In the genomic region with DNA sequence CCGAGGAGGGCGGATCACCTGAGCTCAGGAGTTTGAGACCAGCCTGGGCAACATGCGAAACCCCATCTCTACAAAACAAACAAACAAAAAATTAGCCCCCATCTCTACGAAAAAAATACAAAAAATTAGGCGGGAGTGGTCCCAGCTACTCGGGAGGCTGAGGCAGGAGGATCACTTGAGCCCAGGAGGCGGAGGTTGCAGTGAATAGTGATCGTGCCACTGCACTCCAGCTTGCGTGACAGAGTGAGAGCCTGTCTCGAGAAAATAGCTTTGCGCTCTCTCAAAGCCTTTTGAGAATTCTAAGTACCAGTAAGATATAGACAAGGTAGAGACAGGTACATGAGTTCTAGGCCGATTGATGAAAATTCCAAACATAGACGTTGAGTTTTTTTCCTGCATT, we compare ENCODE assay signal across 10 cellular contexts. TPM values are rescaled to one million over a fixed set of nuclear protein-coding genes. Genes with fewer than 3 reads are reported as not detected.
DNase-seq lines count a peak whose midpoint lies in the region; ATAC-seq, FAIRE-seq and TF ChIP-seq lines count a peak whose summit lies in the region.
"Had no signal": no experiment of that assay in that cellular context is flagged by ENCODE, and none has a peak within 500 bp of the region (broad histone marks: within the 10 kb centered on the region; RNA-seq: fewer than 3 reads in every experiment).

No MANE protein-coding gene starts in this region.

- H3K27me3 Mint-ChIP-seq in activated naive CD8-positive, alpha-beta T cell treated with anti-CD3 and anti-CD28 coated beads, Interleukin-2, amount 50 U/mL, for 24 hours = no peaks in the 10 kb centered on the region
- H3K27me3 Mint-ChIP-seq in mesothelial cell of epicardium (ENCODE audit: low read depth) = no peaks in the 10 kb centered on the region

- H3K27ac ChIP-seq in HepG2 (ENCODE audit: extremely low read length, insufficient read depth, low read length) (no peak overlapping the region), right lobe of liver (no peak overlapping the region), prostate gland (no peak overlapping the region)
- H3K27ac ChIP-seq: cardiac muscle cell had no signal

- H3K79me2 ChIP-seq in HepG2 (ENCODE audit: insufficient read depth, low read length) = peaks cover 58% of the 10 kb centered on the region

- ATAC-seq in HepG2 = no peak
- ATAC-seq in right lobe of liver = no peak
- ATAC-seq in activated naive CD8-positive, alpha-beta T cell treated with anti-CD3 and anti-CD28 coated beads, Interleukin-2, amount 50 U/mL, for 24 hours = no peak
- no peak for ATAC-seq in HG02973 (IDR thresholded peaks at IDR 0.05; ENCODE audit: unreplicated experiment)
- ATAC-seq in GM19351 (IDR thresholded peaks at IDR 0.05; ENCODE audit: unreplicated experiment) = no peak

- H3K36me3 Mint-ChIP-seq in activated naive CD8-positive, alpha-beta T cell treated with anti-CD3 and anti-CD28 coated beads, Interleukin-2, amount 50 U/mL, for 24 hours (ENCODE audit: low read depth) = no peaks in the 10 kb centered on the region
- H3K36me3 Mint-ChIP-seq in mesothelial cell of epicardium = no peaks in the 10 kb centered on the region

- intact Hi-C loops in HepG2 (cut with micrococcal nuclease; ENCODE audit: unreplicated experiment) = no loop called here
- intact Hi-C loops in right lobe of liver (cut with DNase I) = no loop called here
- intact Hi-C loops in prostate gland (cut with DNase I) = loop anchor here (10.0 kb wide), 1 partner anchor 131 kb away; no protein-coding TSS in a partner anchor

- peak overlapping the region; percentile 94 for H3K4me2 ChIP-seq in HepG2 (ENCODE audit: low read depth, low read length)

- DNase-seq in HepG2 (ENCODE audit: low spot score) (no peak), right lobe of liver (no peak), mesothelial cell of epicardium (ENCODE audit: low spot score in 2 of 2, unreplicated experiment in 2 of 2) (no peak), NCI-H524 treated with DMSO at 0.1 percent for 48 hours (lab: John Stamatoyannopoulos, UW) (no peak), prostate gland (ENCODE audit: low spot score) (no peak)
- no peak for DNase-seq in activated naive CD8-positive, alpha-beta T cell treated with anti-CD3 and anti-CD28 coated beads, Interleukin-2, amount 50 U/mL, for 24 hours
- DNase-seq: NCI-H1436 had no signal

- no peak for FAIRE-seq in HepG2 (lab: Jason Lieb, UNC)

- H3K4me1 ChIP-seq in HepG2 (ENCODE audit: insufficient read depth, low read length) (peaks cover 83% of the 10 kb centered on the region), right lobe of liver (peaks cover 0 to 24% (median 6%) of the 10 kb centered on the region in 4 donors), prostate gland (replicated peaks) (peaks cover 11% of the 10 kb centered on the region)

- H3K9me3 ChIP-seq in HepG2 (ENCODE audit: low read length) (no peaks in the 10 kb centered on the region), right lobe of liver (no peaks in the 10 kb centered on the region), prostate gland (no peaks in the 10 kb centered on the region)

- H4K20me1 ChIP-seq in HepG2 (ENCODE audit: insufficient read depth, low read length) = peaks cover 17% of the 10 kb centered on the region; the same call in 1 of the 2 replicates

- H3K9me3 Mint-ChIP-seq in activated naive CD8-positive, alpha-beta T cell treated with anti-CD3 and anti-CD28 coated beads, Interleukin-2, amount 50 U/mL, for 24 hours = no peaks in the 10 kb centered on the region
- H3K9me3 Mint-ChIP-seq in mesothelial cell of epicardium = no peaks in the 10 kb centered on the region

- no peaks in the 10 kb centered on the region for H3K36me3 ChIP-seq in HepG2 (replicated peaks in 1 of 2; ENCODE audit: control insufficient read depth in 1 of 2, insufficient read depth in 2 of 2, low read length in 2 of 2)
- H3K36me3 ChIP-seq in right lobe of liver = no peaks in the 10 kb centered on the region
- no peaks in the 10 kb centered on the region for H3K36me3 ChIP-seq in prostate gland
- H3K36me3 ChIP-seq: cardiac muscle cell had no signal

- TF ChIP-seq EP300 in HepG2 (IDR thresholded peaks at IDR 0.05; ENCODE audit: low read depth in 2 of 2, low read length in 2 of 2) = no peak
- no peak for TF ChIP-seq EP300 in HepG2 (CRISPR knock-in tag; IDR thresholded peaks at IDR 0.05; ENCODE audit: borderline replicate concordance)

- POLR2A ChIA-PET in HepG2 (lab: Yijun Ruan, JAX) = interaction anchor here (1.1 to 6.8 kb wide), 3 partner anchors 29 to 61 kb away, joined by 3 to 158 read pairs (median 3); a partner anchor contains a TSS

- TF ChIP-seq RAD21 in HepG2 (CRISPR knock-in tag; IDR thresholded peaks at IDR 0.05) = no peak

- TF ChIP-seq CTCF in HepG2 (CRISPR knock-in tag; IDR thresholded peaks at IDR 0.05) (no peak), right lobe of liver (IDR thresholded peaks at IDR 0.05) (no peak), mesothelial cell of epicardium (IDR thresholded peaks at IDR 0.05; ENCODE audit: unreplicated experiment) (no peak), prostate gland (IDR thresholded peaks at IDR 0.05) (no peak)

- no peak overlapping the region for H3K27ac Mint-ChIP-seq in activated naive CD8-positive, alpha-beta T cell treated with anti-CD3 and anti-CD28 coated beads, Interleukin-2, amount 50 U/mL, for 24 hours
- no peak overlapping the region for H3K27ac Mint-ChIP-seq in mesothelial cell of epicardium

- peaks cover 50% of the 10 kb centered on the region for H3K4me1 Mint-ChIP-seq in activated naive CD8-positive, alpha-beta T cell treated with anti-CD3 and anti-CD28 coated beads, Interleukin-2, amount 50 U/mL, for 24 hours
- H3K4me1 Mint-ChIP-seq in mesothelial cell of epicardium = peaks cover 56% of the 10 kb centered on the region

- H3K4me3 Mint-ChIP-seq in activated naive CD8-positive, alpha-beta T cell treated with anti-CD3 and anti-CD28 coated beads, Interleukin-2, amount 50 U/mL, for 24 hours = peak overlapping the region; percentile 79
- peak overlapping the region; percentile 75 for H3K4me3 Mint-ChIP-seq in mesothelial cell of epicardium

- in situ Hi-C loops in HepG2 (cut with HindIII; ENCODE audit: extremely low pct_ligation_motif_present, low pct_unique_long_range_greater_than_20kb) = no loop called here

- no TSS peak for BruUV-seq in HepG2 (replicated peaks; lab: Mats Ljungman, UMichigan)

- no peak overlapping the region for H2AFZ ChIP-seq in HepG2 (ENCODE audit: low read length)

- no peak overlapping the region; the same call in 1 of the 2 replicates for H3K9ac ChIP-seq in HepG2 (ENCODE audit: insufficient read depth, low read depth, low read length)

- no peak for TF ChIP-seq POLR2A in HepG2 (IDR thresholded peaks at IDR 0.05; ENCODE audit: insufficient read depth in 1 of 2, low read depth in 2 of 2, low read length in 2 of 2)
- no peak for TF ChIP-seq POLR2A in right lobe of liver (IDR thresholded peaks at IDR 0.05)
- no peak for TF ChIP-seq POLR2A in prostate gland (IDR thresholded peaks at IDR 0.05)

- no peaks in the 10 kb centered on the region; a peak in 1 of 5 replicates for H3K27me3 ChIP-seq in HepG2 (ENCODE audit: control insufficient read depth in 1 of 2, insufficient read depth in 2 of 2, low read length in 2 of 2)
- no peaks in the 10 kb centered on the region for H3K27me3 ChIP-seq in right lobe of liver
- no peaks in the 10 kb centered on the region for H3K27me3 ChIP-seq in prostate gland (replicated peaks; ENCODE audit: insufficient read depth)
- H3K27me3 ChIP-seq: cardiac muscle cell had no signal

- H3K4me3 ChIP-seq in HepG2 (replicated peaks in 1 of 3; ENCODE audit: insufficient read depth in 1 of 3, low read depth in 2 of 3, low read length in 3 of 3) (peak overlapping the region; percentile 91 to 95 (median 94); a peak in 5 of 6 replicates), right lobe of liver (peak overlapping the region in 1 of 3 donors; percentile 75), prostate gland (peak overlapping the region in 1 of 2 donors; percentile 96)

- 83% methylated on average over 13 of the region's 13 CpGs for WGBS in HepG2 (ENCODE audit: low lambda C conversion rate)
- WGBS in right lobe of liver (ENCODE audit: insufficient coverage, low coverage, low lambda C conversion rate, missing lambda C conversion rate) = 84% methylated on average over 12 of the region's 13 CpGs
- WGBS in prostate gland = 71% methylated on average over 13 of the region's 13 CpGs

- CTCF ChIA-PET in HepG2 (lab: Yijun Ruan, JAX; ENCODE audit: low intra/inter-chr PET ratio, low total read pairs) = no interaction called here

RNA-seq across cellular contexts. Expression of a gene that starts 2.0 kb away (rescaled TPM):
- total RNA-seq in HepG2 (2016; rRNA removed; fragmentation: Illumina TruSeq; extraction: Trizol) = 24.0 and 24.2 TPM in 2 replicates
- 19.2 and 21.2 TPM in 2 replicates for total RNA-seq in HepG2 (2016; cell fraction: cytosol; rRNA removed; fragmentation: Illumina TruSeq; extraction: Trizol; ENCODE audit: low read depth)
- 20.1 and 23.6 TPM in 2 replicates for total RNA-seq in HepG2 (2016; cell fraction: insoluble cytoplasmic fraction; rRNA removed; fragmentation: Illumina TruSeq; extraction: Trizol)
- 13.4 and 14.5 TPM in 2 replicates for total RNA-seq in HepG2 (2016; cell fraction: membrane; rRNA removed; fragmentation: Illumina TruSeq; extraction: Trizol)
- total RNA-seq in HepG2 (2016; cell fraction: nucleus; rRNA removed; fragmentation: Illumina TruSeq; extraction: Trizol) = 17.8 and 25.0 TPM in 2 replicates
- polyA plus RNA-seq in HepG2 (2011; rRNA removed) = 17.8 and 19.2 TPM in 2 replicates
- polyA plus RNA-seq in HepG2 (2011; cell fraction: cytosol; rRNA removed) = 11.8 and 11.9 TPM in 2 replicates
- 26.2 and 27.3 TPM in 2 replicates for polyA plus RNA-seq in HepG2 (2011; cell fraction: nucleus; rRNA removed)
- polyA plus RNA-seq in HepG2 (2012) = 18.6 and 19.8 TPM in 2 replicates
- 2.0 and 3.0 TPM in 2 replicates for polyA plus RNA-seq in HepG2 (2016; cell fraction: cytosol; fragmentation: Illumina TruSeq; extraction: Trizol; ENCODE audit: low read depth)
- polyA plus RNA-seq in HepG2 (2016; cell fraction: insoluble cytoplasmic fraction; fragmentation: Illumina TruSeq; extraction: Trizol; ENCODE audit: low read depth) = 11.1 and 12.4 TPM in 2 replicates
- 4.1 and 5.3 TPM in 2 replicates for polyA plus RNA-seq in HepG2 (2016; cell fraction: membrane; fragmentation: Illumina TruSeq; extraction: Trizol; ENCODE audit: low read depth)
- 26.3 and 28.1 TPM in 2 replicates for polyA plus RNA-seq in HepG2 (2016; cell fraction: nucleus; fragmentation: Illumina TruSeq; extraction: Trizol; ENCODE audit: insufficient read depth, low read depth)
- polyA minus RNA-seq in HepG2 (2011; rRNA and poly(A)+ RNA removed; ENCODE audit: low replicate concordance) = 39.7 and 48.1 TPM in 2 replicates
- 14.7 and 15.5 TPM in 2 replicates for polyA minus RNA-seq in HepG2 (2011; cell fraction: cytosol; rRNA and poly(A)+ RNA removed)
- 24.3 and 29.0 TPM in 2 replicates for polyA minus RNA-seq in HepG2 (2011; cell fraction: nucleus; rRNA and poly(A)+ RNA removed)
- total RNA-seq in right lobe of liver = 1 to 10 TPM; 2.2 to 6.0 (median 4.3) TPM
- 31.6 to 33.6 TPM (median 32.9 TPM) in 3 replicates for total RNA-seq in mesothelial cell of epicardium
- 10 to 100 TPM; 14.6 to 61.9 TPM for total RNA-seq in prostate gland

RNA-seq across cellular contexts. Expression of a gene that starts 9.9 kb away (rescaled TPM):
- total RNA-seq in HepG2 (2016; rRNA removed; fragmentation: Illumina TruSeq; extraction: Trizol) = 0.07 TPM in 1 of 2 replicates, not detected in the other
- total RNA-seq in HepG2 (2016; cell fraction: cytosol; rRNA removed; fragmentation: Illumina TruSeq; extraction: Trizol; ENCODE audit: low read depth) = not detected in 2 replicates
- 0.02 TPM in 1 of 2 replicates, not detected in the other for total RNA-seq in HepG2 (2016; cell fraction: insoluble cytoplasmic fraction; rRNA removed; fragmentation: Illumina TruSeq; extraction: Trizol)
- not detected in 2 replicates for total RNA-seq in HepG2 (2016; cell fraction: membrane; rRNA removed; fragmentation: Illumina TruSeq; extraction: Trizol)
- total RNA-seq in HepG2 (2016; cell fraction: nucleus; rRNA removed; fragmentation: Illumina TruSeq; extraction: Trizol) = 0.13 TPM in 1 of 2 replicates, not detected in the other
- polyA plus RNA-seq in HepG2 (2011; rRNA removed) = 0.03 and 0.08 TPM in 2 replicates
- polyA plus RNA-seq in HepG2 (2011; cell fraction: cytosol; rRNA removed) = 0.01 and 0.04 TPM in 2 replicates
- 0.14 and 0.16 TPM in 2 replicates for polyA plus RNA-seq in HepG2 (2011; cell fraction: nucleus; rRNA removed)
- 0.04 and 0.08 TPM in 2 replicates for polyA plus RNA-seq in HepG2 (2012)
- not detected in 2 replicates for polyA plus RNA-seq in HepG2 (2016; cell fraction: cytosol; fragmentation: Illumina TruSeq; extraction: Trizol; ENCODE audit: low read depth)
- polyA plus RNA-seq in HepG2 (2016; cell fraction: insoluble cytoplasmic fraction; fragmentation: Illumina TruSeq; extraction: Trizol; ENCODE audit: low read depth) = not detected in 2 replicates
- not detected in 2 replicates for polyA plus RNA-seq in HepG2 (2016; cell fraction: membrane; fragmentation: Illumina TruSeq; extraction: Trizol; ENCODE audit: low read depth)
- polyA plus RNA-seq in HepG2 (2016; cell fraction: nucleus; fragmentation: Illumina TruSeq; extraction: Trizol; ENCODE audit: insufficient read depth, low read depth) = 0.09 TPM in 1 of 2 replicates, not detected in the other
- polyA minus RNA-seq in HepG2 (2011; rRNA and poly(A)+ RNA removed; ENCODE audit: low replicate concordance) = 0.05 and 0.06 TPM in 2 replicates
- polyA minus RNA-seq in HepG2 (2011; cell fraction: cytosol; rRNA and poly(A)+ RNA removed) = 0.10 TPM in 1 of 2 replicates, not detected in the other
- polyA minus RNA-seq in HepG2 (2011; cell fraction: nucleus; rRNA and poly(A)+ RNA removed) = 0.12 TPM in 1 of 2 replicates, not detected in the other
- under 1 TPM in 2 of 6 experiments, not detected in 4; 0.07 to 0.22 TPM for total RNA-seq in right lobe of liver
- 0.22 to 0.77 TPM (median 0.25 TPM) in 3 replicates for total RNA-seq in mesothelial cell of epicardium
- total RNA-seq in prostate gland = under 1 TPM; 0.14 to 0.40 TPM
- polyA plus RNA-seq: cardiac muscle cell had no signal

RNA-seq across cellular contexts. Expression of a gene that starts 56.7 kb away (rescaled TPM):
- total RNA-seq in HepG2 (2016; rRNA removed; fragmentation: Illumina TruSeq; extraction: Trizol) (89.5 and 130 TPM in 2 replicates), right lobe of liver (10 to 100 TPM; 18.1 to 25.8 (median 20.1) TPM), mesothelial cell of epicardium (39.9 to 42.9 TPM (median 41.9 TPM) in 3 replicates), prostate gland (10 to 100 TPM; 24.7 to 37.3 TPM)
- total RNA-seq in HepG2 (2016; cell fraction: cytosol; rRNA removed; fragmentation: Illumina TruSeq; extraction: Trizol; ENCODE audit: low read depth) = 39.9 and 40.5 TPM in 2 replicates
- total RNA-seq in HepG2 (2016; cell fraction: insoluble cytoplasmic fraction; rRNA removed; fragmentation: Illumina TruSeq; extraction: Trizol) = 89.7 and 136 TPM in 2 replicates
- total RNA-seq in HepG2 (2016; cell fraction: membrane; rRNA removed; fragmentation: Illumina TruSeq; extraction: Trizol) = 92.4 and 101 TPM in 2 replicates
- total RNA-seq in HepG2 (2016; cell fraction: nucleus; rRNA removed; fragmentation: Illumina TruSeq; extraction: Trizol) = 47.1 and 50.4 TPM in 2 replicates
- 124 and 157 TPM in 2 replicates for polyA plus RNA-seq in HepG2 (2011; rRNA removed)
- 121 and 150 TPM in 2 replicates for polyA plus RNA-seq in HepG2 (2011; cell fraction: cytosol; rRNA removed)
- 27.4 and 36.1 TPM in 2 replicates for polyA plus RNA-seq in HepG2 (2011; cell fraction: nucleus; rRNA removed)
- polyA plus RNA-seq in HepG2 (2012) = 95.8 and 105 TPM in 2 replicates
- 55.8 and 62.5 TPM in 2 replicates for polyA plus RNA-seq in HepG2 (2016; cell fraction: cytosol; fragmentation: Illumina TruSeq; extraction: Trizol; ENCODE audit: low read depth)
- polyA plus RNA-seq in HepG2 (2016; cell fraction: insoluble cytoplasmic fraction; fragmentation: Illumina TruSeq; extraction: Trizol; ENCODE audit: low read depth) = 191 and 196 TPM in 2 replicates
- 108 and 122 TPM in 2 replicates for polyA plus RNA-seq in HepG2 (2016; cell fraction: membrane; fragmentation: Illumina TruSeq; extraction: Trizol; ENCODE audit: low read depth)
- polyA plus RNA-seq in HepG2 (2016; cell fraction: nucleus; fragmentation: Illumina TruSeq; extraction: Trizol; ENCODE audit: insufficient read depth, low read depth) = 78.5 and 84.6 TPM in 2 replicates
- polyA minus RNA-seq in HepG2 (2011; rRNA and poly(A)+ RNA removed; ENCODE audit: low replicate concordance) = 71.4 and 88.7 TPM in 2 replicates
- 60.8 and 62.0 TPM in 2 replicates for polyA minus RNA-seq in HepG2 (2011; cell fraction: cytosol; rRNA and poly(A)+ RNA removed)
- 30.0 and 40.5 TPM in 2 replicates for polyA minus RNA-seq in HepG2 (2011; cell fraction: nucleus; rRNA and poly(A)+ RNA removed)
